1 cellular context compared by ENCODE assay signal in the genomic region with DNA sequence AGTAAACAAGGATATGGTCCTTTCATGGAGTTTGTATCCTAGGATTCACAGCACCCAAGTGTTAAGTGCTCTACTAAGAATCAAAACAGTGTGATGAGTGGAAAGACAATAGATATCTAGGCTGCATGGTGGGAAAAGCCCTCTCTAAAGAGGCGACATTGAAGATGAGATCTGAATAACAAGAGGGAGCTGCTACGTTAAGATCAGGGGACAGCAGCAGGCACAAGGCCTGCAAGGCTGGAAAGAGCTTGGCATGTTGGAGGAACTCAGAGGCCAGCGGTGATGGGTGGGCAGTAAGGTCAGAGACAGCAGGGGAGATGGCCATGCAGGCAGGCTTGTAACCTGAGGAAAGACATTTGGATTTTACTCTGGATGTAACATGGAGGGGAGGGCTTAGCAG.
A peak's percentile ranks its signal among the peaks of the same experiment; 100 is the strongest.
TF ChIP-seq lines count a peak whose summit lies in the region.

No MANE protein-coding gene starts in this region.

TF ChIP-seq in H1, 55 proteins besides CTCF, POLR2A, EP300 and RAD21 (continued from another document):
- TF ChIP-seq ZNF274 (IDR thresholded peaks at IDR 0.05; ENCODE audit: borderline replicate concordance, extremely low read depth, low read length) (no peak), SP1 (IDR thresholded peaks at IDR 0.05; ENCODE audit: low read depth, low read length) (peak; percentile 52; the same call in 1 of the 2 replicates), TCF12 (IDR thresholded peaks at IDR 0.05; ENCODE audit: low read depth, low read length) (0 out of 2 replicates have a peak, but pooled peaks have one; percentile 45), CBX8 (IDR thresholded peaks at IDR 0.05; ENCODE audit: borderline replicate concordance, low read depth, low read length) (no peak), POU5F1 (IDR thresholded peaks at IDR 0.05; ENCODE audit: low read depth, low read length) (0 out of 2 replicates have a peak, but pooled peaks have one; percentile 18), TEAD4 (IDR thresholded peaks at IDR 0.05; ENCODE audit: low read depth, low read length) (no peak)
